In the genomic region with DNA sequence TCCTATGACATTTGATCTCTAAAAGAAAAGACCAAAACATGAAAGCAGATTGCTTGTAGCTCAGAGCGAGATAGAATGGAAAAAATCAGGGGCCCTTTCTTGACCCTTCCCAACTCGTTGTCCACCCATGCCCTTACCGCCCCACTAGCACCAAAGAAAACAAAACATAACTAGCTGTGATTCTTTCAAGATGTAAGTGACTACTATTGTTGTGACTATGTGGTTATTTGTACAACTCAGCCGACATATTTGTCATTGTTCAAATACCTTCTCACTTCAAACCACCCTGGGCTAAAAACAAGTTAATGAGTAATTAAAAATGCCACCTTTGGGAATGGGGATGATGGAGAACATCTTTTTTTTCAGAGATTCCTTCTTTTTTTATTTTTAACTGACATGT, we compare ENCODE assay signal across 2 cellular contexts.
TF ChIP-seq lines count a peak whose summit lies in the region.

No MANE protein-coding gene starts in this region.

TF ChIP-seq in A549, 52 proteins besides CTCF, POLR2A, EP300 and RAD21 (continued from another document):
- TF ChIP-seq RCOR1 (IDR thresholded peaks at IDR 0.05; ENCODE audit: low read depth, low read length) (no peak), NFE2L2 (conservative IDR thresholded peaks at IDR 0.05; ENCODE audit: low read length) (no peak), FOSL2 (IDR thresholded peaks at IDR 0.05) (no peak), FOSL2 (CRISPR knock-in tag; IDR thresholded peaks at IDR 0.05) (no peak), NPAS2 (CRISPR knock-in tag; IDR thresholded peaks at IDR 0.05; ENCODE audit: borderline replicate concordance) (no peak), EHF (CRISPR knock-in tag; IDR thresholded peaks at IDR 0.05) (no peak), ZSCAN20 (CRISPR knock-in tag; IDR thresholded peaks at IDR 0.05) (no peak), HOXA7 (CRISPR knock-in tag; IDR thresholded peaks at IDR 0.05) (no peak), FOXS1 (CRISPR knock-in tag; IDR thresholded peaks at IDR 0.05) (no peak)
- TF ChIP-seq, protein P1, sequence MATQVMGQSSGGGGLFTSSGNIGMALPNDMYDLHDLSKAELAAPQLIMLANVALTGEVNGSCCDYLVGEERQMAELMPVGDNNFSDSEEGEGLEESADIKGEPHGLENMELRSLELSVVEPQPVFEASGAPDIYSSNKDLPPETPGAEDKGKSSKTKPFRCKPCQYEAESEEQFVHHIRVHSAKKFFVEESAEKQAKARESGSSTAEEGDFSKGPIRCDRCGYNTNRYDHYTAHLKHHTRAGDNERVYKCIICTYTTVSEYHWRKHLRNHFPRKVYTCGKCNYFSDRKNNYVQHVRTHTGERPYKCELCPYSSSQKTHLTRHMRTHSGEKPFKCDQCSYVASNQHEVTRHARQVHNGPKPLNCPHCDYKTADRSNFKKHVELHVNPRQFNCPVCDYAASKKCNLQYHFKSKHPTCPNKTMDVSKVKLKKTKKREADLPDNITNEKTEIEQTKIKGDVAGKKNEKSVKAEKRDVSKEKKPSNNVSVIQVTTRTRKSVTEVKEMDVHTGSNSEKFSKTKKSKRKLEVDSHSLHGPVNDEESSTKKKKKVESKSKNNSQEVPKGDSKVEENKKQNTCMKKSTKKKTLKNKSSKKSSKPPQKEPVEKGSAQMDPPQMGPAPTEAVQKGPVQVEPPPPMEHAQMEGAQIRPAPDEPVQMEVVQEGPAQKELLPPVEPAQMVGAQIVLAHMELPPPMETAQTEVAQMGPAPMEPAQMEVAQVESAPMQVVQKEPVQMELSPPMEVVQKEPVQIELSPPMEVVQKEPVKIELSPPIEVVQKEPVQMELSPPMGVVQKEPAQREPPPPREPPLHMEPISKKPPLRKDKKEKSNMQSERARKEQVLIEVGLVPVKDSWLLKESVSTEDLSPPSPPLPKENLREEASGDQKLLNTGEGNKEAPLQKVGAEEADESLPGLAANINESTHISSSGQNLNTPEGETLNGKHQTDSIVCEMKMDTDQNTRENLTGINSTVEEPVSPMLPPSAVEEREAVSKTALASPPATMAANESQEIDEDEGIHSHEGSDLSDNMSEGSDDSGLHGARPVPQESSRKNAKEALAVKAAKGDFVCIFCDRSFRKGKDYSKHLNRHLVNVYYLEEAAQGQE (IDR thresholded peaks at IDR 0.05), result no peak

TF ChIP-seq in GM23338, 12 proteins besides CTCF, POLR2A, EP300 and RAD21 (continued from another document):
- TF ChIP-seq, protein P1 (IDR thresholded peaks at IDR 0.05; ENCODE audit: unreplicated experiment), result no peak
- TF ChIP-seq, protein P2, sequence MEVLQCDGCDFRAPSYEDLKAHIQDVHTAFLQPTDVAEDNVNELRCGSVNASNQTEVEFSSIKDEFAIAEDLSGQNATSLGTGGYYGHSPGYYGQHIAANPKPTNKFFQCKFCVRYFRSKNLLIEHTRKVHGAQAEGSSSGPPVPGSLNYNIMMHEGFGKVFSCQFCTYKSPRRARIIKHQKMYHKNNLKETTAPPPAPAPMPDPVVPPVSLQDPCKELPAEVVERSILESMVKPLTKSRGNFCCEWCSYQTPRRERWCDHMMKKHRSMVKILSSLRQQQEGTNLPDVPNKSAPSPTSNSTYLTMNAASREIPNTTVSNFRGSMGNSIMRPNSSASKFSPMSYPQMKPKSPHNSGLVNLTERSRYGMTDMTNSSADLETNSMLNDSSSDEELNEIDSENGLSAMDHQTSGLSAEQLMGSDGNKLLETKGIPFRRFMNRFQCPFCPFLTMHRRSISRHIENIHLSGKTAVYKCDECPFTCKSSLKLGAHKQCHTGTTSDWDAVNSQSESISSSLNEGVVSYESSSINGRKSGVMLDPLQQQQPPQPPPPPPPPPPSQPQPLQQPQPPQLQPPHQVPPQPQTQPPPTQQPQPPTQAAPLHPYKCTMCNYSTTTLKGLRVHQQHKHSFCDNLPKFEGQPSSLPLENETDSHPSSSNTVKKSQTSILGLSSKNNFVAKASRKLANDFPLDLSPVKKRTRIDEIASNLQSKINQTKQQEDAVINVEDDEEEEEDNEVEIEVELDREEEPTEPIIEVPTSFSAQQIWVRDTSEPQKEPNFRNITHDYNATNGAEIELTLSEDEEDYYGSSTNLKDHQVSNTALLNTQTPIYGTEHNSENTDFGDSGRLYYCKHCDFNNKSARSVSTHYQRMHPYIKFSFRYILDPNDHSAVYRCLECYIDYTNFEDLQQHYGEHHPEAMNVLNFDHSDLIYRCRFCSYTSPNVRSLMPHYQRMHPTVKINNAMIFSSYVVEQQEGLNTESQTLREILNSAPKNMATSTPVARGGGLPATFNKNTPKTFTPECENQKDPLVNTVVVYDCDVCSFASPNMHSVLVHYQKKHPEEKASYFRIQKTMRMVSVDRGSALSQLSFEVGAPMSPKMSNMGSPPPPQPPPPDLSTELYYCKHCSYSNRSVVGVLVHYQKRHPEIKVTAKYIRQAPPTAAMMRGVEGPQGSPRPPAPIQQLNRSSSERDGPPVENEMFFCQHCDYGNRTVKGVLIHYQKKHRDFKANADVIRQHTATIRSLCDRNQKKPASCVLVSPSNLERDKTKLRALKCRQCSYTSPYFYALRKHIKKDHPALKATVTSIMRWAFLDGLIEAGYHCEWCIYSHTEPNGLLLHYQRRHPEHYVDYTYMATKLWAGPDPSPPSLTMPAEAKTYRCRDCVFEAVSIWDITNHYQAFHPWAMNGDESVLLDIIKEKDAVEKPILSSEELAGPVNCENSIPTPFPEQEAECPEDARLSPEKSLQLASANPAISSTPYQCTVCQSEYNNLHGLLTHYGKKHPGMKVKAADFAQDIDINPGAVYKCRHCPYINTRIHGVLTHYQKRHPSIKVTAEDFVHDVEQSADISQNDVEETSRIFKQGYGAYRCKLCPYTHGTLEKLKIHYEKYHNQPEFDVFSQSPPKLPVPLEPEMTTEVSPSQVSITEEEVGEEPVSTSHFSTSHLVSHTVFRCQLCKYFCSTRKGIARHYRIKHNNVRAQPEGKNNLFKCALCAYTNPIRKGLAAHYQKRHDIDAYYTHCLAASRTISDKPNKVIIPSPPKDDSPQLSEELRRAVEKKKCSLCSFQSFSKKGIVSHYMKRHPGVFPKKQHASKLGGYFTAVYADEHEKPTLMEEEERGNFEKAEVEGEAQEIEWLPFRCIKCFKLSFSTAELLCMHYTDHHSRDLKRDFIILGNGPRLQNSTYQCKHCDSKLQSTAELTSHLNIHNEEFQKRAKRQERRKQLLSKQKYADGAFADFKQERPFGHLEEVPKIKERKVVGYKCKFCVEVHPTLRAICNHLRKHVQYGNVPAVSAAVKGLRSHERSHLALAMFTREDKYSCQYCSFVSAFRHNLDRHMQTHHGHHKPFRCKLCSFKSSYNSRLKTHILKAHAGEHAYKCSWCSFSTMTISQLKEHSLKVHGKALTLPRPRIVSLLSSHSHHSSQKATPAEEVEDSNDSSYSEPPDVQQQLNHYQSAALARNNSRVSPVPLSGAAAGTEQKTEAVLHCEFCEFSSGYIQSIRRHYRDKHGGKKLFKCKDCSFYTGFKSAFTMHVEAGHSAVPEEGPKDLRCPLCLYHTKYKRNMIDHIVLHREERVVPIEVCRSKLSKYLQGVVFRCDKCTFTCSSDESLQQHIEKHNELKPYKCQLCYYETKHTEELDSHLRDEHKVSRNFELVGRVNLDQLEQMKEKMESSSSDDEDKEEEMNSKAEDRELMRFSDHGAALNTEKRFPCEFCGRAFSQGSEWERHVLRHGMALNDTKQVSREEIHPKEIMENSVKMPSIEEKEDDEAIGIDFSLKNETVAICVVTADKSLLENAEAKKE (CRISPR knock-in tag; IDR thresholded peaks at IDR 0.05), result no peak
- no peak for TF ChIP-seq NANOG (IDR thresholded peaks at IDR 0.05; ENCODE audit: borderline replicate concordance)
- no peak for TF ChIP-seq ZNF331 (CRISPR knock-in tag; IDR thresholded peaks at IDR 0.05; ENCODE audit: low read depth)
- TF ChIP-seq JUNB (IDR thresholded peaks at IDR 0.05; ENCODE audit: unreplicated experiment), result no peak
- no peak for TF ChIP-seq EZH2phosphoT487 (IDR thresholded peaks at IDR 0.05; ENCODE audit: unreplicated experiment)
TF ChIP-seq in GM23338: peak in this region for 0.
